14 cellular contexts compared by ENCODE assay signal in genomic region chr12:108237272-108237671, GRCh38.
A peak's percentile ranks its signal among the peaks of the same experiment; 100 is the strongest.
DNase-seq lines count a peak whose midpoint lies in the region; ATAC-seq and TF ChIP-seq lines count a peak whose summit lies in the region.
"Had no signal": no experiment of that assay in that cellular context is flagged by ENCODE, and none has a peak within 500 bp of the region (broad histone marks: within the 10 kb centered on the region; RNA-seq: fewer than 3 reads in every experiment).

No MANE protein-coding gene starts in this region.

- no peak for TF ChIP-seq EP300 in neural cell (conservative IDR thresholded peaks at IDR 0.05; ENCODE audit: poor library complexity, severe bottlenecking)

- H3K9ac ChIP-seq in neural cell (ENCODE audit: low read length), result no peak overlapping the region

- no peak overlapping the region for H3K27ac Mint-ChIP-seq in mesothelial cell of epicardium
- H3K27ac Mint-ChIP-seq: stimulated activated memory B cell treated with anti-CD40 and anti-IgM and Interleukin-4, amounts not matched to agents 10 μg/mL and 1 μg/mL and 100 μg/mL, for 72 hours had no signal

- ATAC-seq in HG02610 (IDR thresholded peaks at IDR 0.05; ENCODE audit: unreplicated experiment) (no peak), HG03354 (IDR thresholded peaks at IDR 0.05; ENCODE audit: poor library complexity, severe bottlenecking, unreplicated experiment) (no peak)
- ATAC-seq: stimulated activated memory B cell treated with anti-CD40 and anti-IgM and Interleukin-4, amounts not matched to agents 10 μg/mL and 1 μg/mL and 100 μg/mL, for 72 hours had no signal

- no peaks in the 10 kb centered on the region for H4K20me1 ChIP-seq in neural cell (ENCODE audit: insufficient read depth)

- H3K36me3 Mint-ChIP-seq in mesothelial cell of epicardium, result no peaks in the 10 kb centered on the region

- peak; percentile 46 for TF ChIP-seq CTCF in GM12864 (IDR thresholded peaks at IDR 0.05; ENCODE audit: low read depth, low read length, missing control alignments)
- TF ChIP-seq CTCF in brain microvascular endothelial cell (IDR thresholded peaks at IDR 0.05; ENCODE audit: low read depth, low read length, missing control alignments), result peak; percentile 51
- peak; percentile 33 for TF ChIP-seq CTCF in neural cell (IDR thresholded peaks at IDR 0.05; ENCODE audit: poor library complexity, severe bottlenecking)
- no peak for TF ChIP-seq CTCF in mesothelial cell of epicardium (IDR thresholded peaks at IDR 0.05; ENCODE audit: unreplicated experiment)

- peaks cover 53% of the 10 kb centered on the region for H3K27me3 Mint-ChIP-seq in mesothelial cell of epicardium (ENCODE audit: low read depth)

- no peaks in the 10 kb centered on the region for H3K9me3 ChIP-seq in neural cell (ENCODE audit: low read length)

- H3F3A ChIP-seq in neural cell (ENCODE audit: insufficient read depth, low read length, poor library complexity, severe bottlenecking), result no peaks in the 10 kb centered on the region

- H3K4me3 Mint-ChIP-seq in mesothelial cell of epicardium, result no peak overlapping the region
- H3K4me3 Mint-ChIP-seq: stimulated activated memory B cell treated with anti-CD40 and anti-IgM and Interleukin-4, amounts not matched to agents 10 μg/mL and 1 μg/mL and 100 μg/mL, for 72 hours had no signal

- no peak for TF ChIP-seq RAD21 in neural cell (conservative IDR thresholded peaks at IDR 0.05)

- no peaks in the 10 kb centered on the region for H3K79me2 ChIP-seq in neural cell (replicated peaks; ENCODE audit: insufficient read depth, low read length)

- DNase-seq in GM12864 (ENCODE audit: low read depth) (no peak), LoVo (ENCODE audit: low spot score) (peak; percentile 38), brain microvascular endothelial cell (no peak), mesothelial cell of epicardium (ENCODE audit: low spot score in 2 of 2, unreplicated experiment in 2 of 2) (no peak), NCI-H226 (no peak)
- DNase-seq: activated CD8-positive, alpha-beta memory T cell treated with anti-CD3 and anti-CD28 coated beads, Interleukin-2, amount 50 U/mL, for 48 hours; aorta; DMS79; kidney glomerular epithelial cell; NCI-H146 had no signal

- H3K27me3 ChIP-seq in brain microvascular endothelial cell (replicated peaks), result no peaks in the 10 kb centered on the region
- no peaks in the 10 kb centered on the region for H3K27me3 ChIP-seq in neural cell (ENCODE audit: insufficient read depth, low read depth, low read length)

- in situ Hi-C loops in brain microvascular endothelial cell (cut with HindIII; ENCODE audit: low pct_ligation_motif_present, low sequenced_read_pairs), result no loop called here

- no peaks in the 10 kb centered on the region for H3K4me1 Mint-ChIP-seq in mesothelial cell of epicardium
- H3K4me1 Mint-ChIP-seq: stimulated activated memory B cell treated with anti-CD40 and anti-IgM and Interleukin-4, amounts not matched to agents 10 μg/mL and 1 μg/mL and 100 μg/mL, for 72 hours had no signal

- no peak overlapping the region for H2AFZ ChIP-seq in neural cell (ENCODE audit: low read depth, low read length)

- no peaks in the 10 kb centered on the region for H3K9me2 ChIP-seq in neural cell (ENCODE audit: insufficient read depth, low read length)

- H3K4me2 ChIP-seq in neural cell (ENCODE audit: low read length), result no peak overlapping the region

- H3K36me3 ChIP-seq in brain microvascular endothelial cell (replicated peaks) (no peaks in the 10 kb centered on the region), neural cell (ENCODE audit: insufficient read depth, low read length) (no peaks in the 10 kb centered on the region)

- H3K9me3 Mint-ChIP-seq in mesothelial cell of epicardium, result peaks cover 5% of the 10 kb centered on the region

- H3K4me3 ChIP-seq in GM12864 (ENCODE audit: low read depth, low read length) (no peak overlapping the region), brain microvascular endothelial cell (ENCODE audit: low read depth, low read length) (no peak overlapping the region), neural cell (ENCODE audit: low read length) (no peak overlapping the region)

- H3K27ac ChIP-seq in brain microvascular endothelial cell (no peak overlapping the region), neural cell (ENCODE audit: low read length) (no peak overlapping the region)

TF ChIP-seq in neural cell, 6 proteins besides CTCF, POLR2A, EP300 and RAD21:
- TF ChIP-seq POLR2AphosphoS5 (IDR thresholded peaks at IDR 0.05), result no peak
- no peak for TF ChIP-seq TAF1 (IDR thresholded peaks at IDR 0.05; ENCODE audit: low read depth)
- TF ChIP-seq, protein P1, sequence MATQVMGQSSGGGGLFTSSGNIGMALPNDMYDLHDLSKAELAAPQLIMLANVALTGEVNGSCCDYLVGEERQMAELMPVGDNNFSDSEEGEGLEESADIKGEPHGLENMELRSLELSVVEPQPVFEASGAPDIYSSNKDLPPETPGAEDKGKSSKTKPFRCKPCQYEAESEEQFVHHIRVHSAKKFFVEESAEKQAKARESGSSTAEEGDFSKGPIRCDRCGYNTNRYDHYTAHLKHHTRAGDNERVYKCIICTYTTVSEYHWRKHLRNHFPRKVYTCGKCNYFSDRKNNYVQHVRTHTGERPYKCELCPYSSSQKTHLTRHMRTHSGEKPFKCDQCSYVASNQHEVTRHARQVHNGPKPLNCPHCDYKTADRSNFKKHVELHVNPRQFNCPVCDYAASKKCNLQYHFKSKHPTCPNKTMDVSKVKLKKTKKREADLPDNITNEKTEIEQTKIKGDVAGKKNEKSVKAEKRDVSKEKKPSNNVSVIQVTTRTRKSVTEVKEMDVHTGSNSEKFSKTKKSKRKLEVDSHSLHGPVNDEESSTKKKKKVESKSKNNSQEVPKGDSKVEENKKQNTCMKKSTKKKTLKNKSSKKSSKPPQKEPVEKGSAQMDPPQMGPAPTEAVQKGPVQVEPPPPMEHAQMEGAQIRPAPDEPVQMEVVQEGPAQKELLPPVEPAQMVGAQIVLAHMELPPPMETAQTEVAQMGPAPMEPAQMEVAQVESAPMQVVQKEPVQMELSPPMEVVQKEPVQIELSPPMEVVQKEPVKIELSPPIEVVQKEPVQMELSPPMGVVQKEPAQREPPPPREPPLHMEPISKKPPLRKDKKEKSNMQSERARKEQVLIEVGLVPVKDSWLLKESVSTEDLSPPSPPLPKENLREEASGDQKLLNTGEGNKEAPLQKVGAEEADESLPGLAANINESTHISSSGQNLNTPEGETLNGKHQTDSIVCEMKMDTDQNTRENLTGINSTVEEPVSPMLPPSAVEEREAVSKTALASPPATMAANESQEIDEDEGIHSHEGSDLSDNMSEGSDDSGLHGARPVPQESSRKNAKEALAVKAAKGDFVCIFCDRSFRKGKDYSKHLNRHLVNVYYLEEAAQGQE (IDR thresholded peaks at IDR 0.05; ENCODE audit: borderline replicate concordance), result no peak
- no peak for TF ChIP-seq EZH2 (IDR thresholded peaks at IDR 0.05; ENCODE audit: borderline replicate concordance, insufficient read depth, low read length, poor library complexity, severe bottlenecking)
- TF ChIP-seq SMC3 (conservative IDR thresholded peaks at IDR 0.05; ENCODE audit: poor library complexity), result no peak
- no peak for TF ChIP-seq MXI1 (conservative IDR thresholded peaks at IDR 0.05; ENCODE audit: poor library complexity, severe bottlenecking)
